Comparison of ENCODE assay signal across 8 cellular contexts in genomic region chr11:44911031-44911814, GRCh38. TPM values are rescaled to one million over a fixed set of nuclear protein-coding genes. Genes with fewer than 3 reads are reported as not detected.
A peak's percentile ranks its signal among the peaks of the same experiment; 100 is the strongest.
DNase-seq lines count a peak whose midpoint lies in the region; ATAC-seq and TF ChIP-seq lines count a peak whose summit lies in the region.

No MANE protein-coding gene starts in this region.

- H3K4me1 ChIP-seq in colonic mucosa (no peaks in the 10 kb centered on the region), left lung (peaks cover 0 to 23% of the 10 kb centered on the region in 2 donors)

- TF ChIP-seq CTCF in colonic mucosa (IDR thresholded peaks at IDR 0.05), result peak; percentile 80
- peak; percentile 86 to 89 for TF ChIP-seq CTCF in left lung (IDR thresholded peaks at IDR 0.05)

- DNase-seq in ELF-1 (ENCODE audit: low read depth, low spot score) (peak; percentile 97), NCI-H510A treated with DMSO at 0.1 percent for 48 hours (lab: John Stamatoyannopoulos, UW) (peak; percentile 5), colonic mucosa (peak; percentile 91), left lung (peak; percentile 72 to 74)
- DNase-seq in activated CD4-positive, alpha-beta T cell treated with anti-CD3 and anti-CD28 coated beads for 4 hours, result peak; percentile 84 to 88
- peak; percentile 91 for DNase-seq in stimulated activated CD4-positive, alpha-beta T cell treated with anti-CD3 and anti-CD28 coated beads, Interleukin-4, amount 100 ng/mL, for 24 hours

- no peaks in the 10 kb centered on the region for H3K27me3 ChIP-seq in colonic mucosa
- H3K27me3 ChIP-seq in left lung, result peaks cover 0 to 5% of the 10 kb centered on the region in 2 donors

- H3K9me3 ChIP-seq in colonic mucosa, result no peaks in the 10 kb centered on the region
- no peaks in the 10 kb centered on the region for H3K9me3 ChIP-seq in left lung

- intact Hi-C loops in colonic mucosa (cut with DNase I), result loop anchor here (2.0 to 5.0 kb wide), 3 partner anchors 184 to 354 kb away; partner anchors contain the start of gene TSPAN18
- intact Hi-C loops in left lung (cut with DNase I), result loop anchor here in 1 of 2 donors (5.0 to 10.0 kb wide), 2 partner anchors 289 to 356 kb away; no protein-coding TSS in a partner anchor

- H3K9ac ChIP-seq in colonic mucosa (ENCODE audit: low read depth in 2 of 2, low read length in 2 of 2), result no peak overlapping the region

- peak; percentile 83 for ATAC-seq in HG03354 (IDR thresholded peaks at IDR 0.05; ENCODE audit: poor library complexity, severe bottlenecking, unreplicated experiment)
- peak; percentile 90 for ATAC-seq in left lung
- no peak for ATAC-seq in GM19395 (IDR thresholded peaks at IDR 0.05; ENCODE audit: unreplicated experiment)

- H3K4me3 ChIP-seq in colonic mucosa (no peak overlapping the region), left lung (no peak overlapping the region)

- no peaks in the 10 kb centered on the region for H3K36me3 ChIP-seq in colonic mucosa
- H3K36me3 ChIP-seq in left lung, result no peaks in the 10 kb centered on the region

- no peak overlapping the region for H3K27ac ChIP-seq in colonic mucosa
- no peak overlapping the region for H3K27ac ChIP-seq in left lung

RNA-seq across cellular contexts. Expression of gene TP53I11, which starts 39.5 kb away (rescaled TPM):
- total RNA-seq in colonic mucosa (100 to 1,000 TPM; 103 to 158 TPM), left lung (10 to 100 TPM; 88.9 to 95.5 TPM)

Comparison
In these comparisons a context has a peak if more than half of its experiments do, and no peak if none do; other contexts are left out.
1. DNase-seq: peak in every context shown above with its lines; median percentile 97 in ELF-1; 91 in colonic mucosa; 91 in stimulated activated CD4-positive, alpha-beta T cell treated with anti-CD3 and anti-CD28 coated beads, Interleukin-4, amount 100 ng/mL, for 24 hours; 86 in activated CD4-positive, alpha-beta T cell treated with anti-CD3 and anti-CD28 coated beads for 4 hours; 73 in left lung; 5 in NCI-H510A treated with DMSO at 0.1 percent for 48 hours.